Comparison of ENCODE assay signal across 23 cellular contexts in the genomic region with DNA sequence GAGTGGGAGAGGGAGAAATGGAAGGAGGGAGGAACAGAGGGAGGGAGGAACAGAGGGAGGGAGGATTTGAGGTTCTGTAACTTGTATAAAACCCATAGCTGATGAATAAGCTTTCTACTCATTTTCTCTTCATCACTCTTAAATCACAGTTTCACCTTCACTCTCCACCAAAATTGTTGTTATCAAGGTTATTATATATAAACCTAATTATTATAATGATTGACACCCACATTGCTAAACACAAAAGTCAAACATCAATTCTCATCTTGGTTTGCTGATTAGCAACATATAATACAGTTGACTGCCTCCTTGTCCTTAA.
"Had no signal": no experiment of that assay in that cellular context is flagged by ENCODE, and none has a peak within 500 bp of the region (broad histone marks: within the 10 kb centered on the region; RNA-seq: fewer than 3 reads in every experiment).

No MANE protein-coding gene starts in this region.

- H3K4me1 ChIP-seq: gastrocnemius medialis, left lung, pancreas, stomach, thyroid gland had no signal

- H3K27ac Mint-ChIP-seq: naive B cell; natural killer cell treated with Interleukin-12 subunit alpha and Interleukin-12 subunit beta and Interleukin-15 and Interleukin-18, amount 100 ng/mL, for 72 hours; stimulated activated effector memory CD8-positive, alpha-beta T cell treated with anti-CD3 and anti-CD28 coated beads, Interleukin-12 subunit alpha, Interleukin-12 subunit beta, amount 100 ng/mL, for 72 hours had no signal

- H3K9me3 ChIP-seq: gastrocnemius medialis, neutrophil, pancreas, stomach, thyroid gland, vagina had no signal

- H3K27me3 Mint-ChIP-seq: naive B cell; natural killer cell treated with Interleukin-12 subunit alpha and Interleukin-12 subunit beta and Interleukin-15 and Interleukin-18, amount 100 ng/mL, for 72 hours had no signal

- H3K36me3 ChIP-seq: gastrocnemius medialis, heart left ventricle, left lung, neutrophil, pancreas, stomach, thyroid gland, vagina had no signal

- H3K27ac ChIP-seq: dorsolateral prefrontal cortex, gastrocnemius medialis, left lung, neutrophil, pancreas, stomach, thyroid gland, vagina had no signal

- H3K4me1 Mint-ChIP-seq: neural crest cell; stimulated activated effector memory CD8-positive, alpha-beta T cell treated with anti-CD3 and anti-CD28 coated beads, Interleukin-12 subunit alpha, Interleukin-12 subunit beta, amount 100 ng/mL, for 72 hours had no signal

- H3K4me3 ChIP-seq: dorsolateral prefrontal cortex, gastrocnemius medialis, heart left ventricle, left lung, pancreas, stomach, thyroid gland, vagina had no signal

- H3K4me3 Mint-ChIP-seq: naive B cell; natural killer cell treated with Interleukin-12 subunit alpha and Interleukin-12 subunit beta and Interleukin-15 and Interleukin-18, amount 100 ng/mL, for 72 hours; neural crest cell; stimulated activated effector memory CD8-positive, alpha-beta T cell treated with anti-CD3 and anti-CD28 coated beads, Interleukin-12 subunit alpha, Interleukin-12 subunit beta, amount 100 ng/mL, for 72 hours had no signal

- H3K27me3 ChIP-seq: gastrocnemius medialis, heart left ventricle, left lung, neutrophil, pancreas, stomach, thyroid gland, vagina had no signal

- DNase-seq: dorsolateral prefrontal cortex; effector CD4-positive, alpha-beta T cell; gastrocnemius medialis; hippocampal formation; left lung; mesendoderm; midbrain; naive B cell; pancreas; stimulated activated CD4-positive, alpha-beta T cell treated with anti-CD3 and anti-CD28 coated beads, Interleukin-2, amount 100 ng/mL, for 24 hours; stimulated activated CD4-positive, alpha-beta T cell treated with anti-CD3 and anti-CD28 coated beads, Interleukin-4, amount 100 ng/mL, for 24 hours; stimulated activated naive CD4-positive, alpha-beta T cell treated with Interleukin-2 at 50 U/mL for 16 hours; stomach; thyroid gland; trophoblast cell had no signal

- FAIRE-seq: colon, islet of Langerhans, pancreas had no signal

- H3K36me3 Mint-ChIP-seq: naive B cell; stimulated activated effector memory CD8-positive, alpha-beta T cell treated with anti-CD3 and anti-CD28 coated beads, Interleukin-12 subunit alpha, Interleukin-12 subunit beta, amount 100 ng/mL, for 72 hours had no signal

- ATAC-seq: gastrocnemius medialis; natural killer cell treated with Interleukin-12 subunit alpha and Interleukin-12 subunit beta and Interleukin-15 and Interleukin-18, amount 100 ng/mL, for 72 hours; stimulated activated effector memory CD8-positive, alpha-beta T cell treated with anti-CD3 and anti-CD28 coated beads, Interleukin-12 subunit alpha, Interleukin-12 subunit beta, amount 100 ng/mL, for 72 hours had no signal
